15 cellular contexts compared by ENCODE assay signal in genomic region chr15:39381517-39381916, GRCh38.
DNase-seq lines count a peak whose midpoint lies in the region; ATAC-seq lines count a peak whose summit lies in the region.
"Had no signal": no experiment of that assay in that cellular context is flagged by ENCODE, and none has a peak within 500 bp of the region (broad histone marks: within the 10 kb centered on the region; RNA-seq: fewer than 3 reads in every experiment).

No MANE protein-coding gene starts in this region.

- H3K79me2 ChIP-seq in Karpas-422 (ENCODE audit: low read length), result no peaks in the 10 kb centered on the region

- DNase-seq in HCEC 1CT (peak; percentile 12), Karpas-422 (peak; percentile 45), kidney tubule cell (ENCODE audit: low spot score) (peak; percentile 73), middle frontal gyrus (ENCODE audit: extremely low spot score, low spot score) (no peak), NCI-H1417 (lab: John Stamatoyannopoulos, UW) (no peak), NCI-H2081 (lab: John Stamatoyannopoulos, UW) (no peak)
- DNase-seq: activated CD4-positive, alpha-beta memory T cell treated with anti-CD3 and anti-CD28 coated beads for 36 hours; activated naive CD4-positive, alpha-beta T cell treated with Interleukin-2 at 50 U/mL for 16 hours; GF-D8; kidney; stimulated activated CD4-positive, alpha-beta T cell treated with anti-CD3 and anti-CD28 coated beads, Interleukin-12 subunit alpha, Interleukin-12 subunit beta, amount 100 ng/mL, for 4 hours; uterus had no signal

- no peak overlapping the region for H3K27ac ChIP-seq in Karpas-422 (ENCODE audit: low read length)
- H3K27ac ChIP-seq: coronary artery, uterus had no signal

- H3K27me3 ChIP-seq in Karpas-422 (ENCODE audit: low read length), result no peaks in the 10 kb centered on the region
- H3K27me3 ChIP-seq: uterus had no signal

- H3K4me3 ChIP-seq in Karpas-422 (ENCODE audit: low read length), result no peak overlapping the region
- H3K4me3 ChIP-seq: coronary artery, uterus had no signal

- peak; percentile 86 for ATAC-seq in GM18517 (IDR thresholded peaks at IDR 0.05; ENCODE audit: unreplicated experiment)
- no peak for ATAC-seq in GM18858 (IDR thresholded peaks at IDR 0.05; ENCODE audit: unreplicated experiment)

- H3K4me2 ChIP-seq in Karpas-422 (ENCODE audit: low read depth, low read length, poor library complexity, severe bottlenecking), result no peak overlapping the region

- no peak overlapping the region for H2AFZ ChIP-seq in Karpas-422 (ENCODE audit: low read length)

- H4K20me1 ChIP-seq in Karpas-422 (ENCODE audit: insufficient read depth, low read depth, low read length), result no peaks in the 10 kb centered on the region

- no peaks in the 10 kb centered on the region for H3K9me2 ChIP-seq in Karpas-422 (replicated peaks; ENCODE audit: insufficient read depth, low read length)

- H3K36me3 ChIP-seq in Karpas-422 (ENCODE audit: insufficient read depth, low read length), result no peaks in the 10 kb centered on the region
- H3K36me3 ChIP-seq: uterus had no signal

- H3K4me1 ChIP-seq in Karpas-422 (ENCODE audit: low read length), result peaks cover 7% of the 10 kb centered on the region
- H3K4me1 ChIP-seq: uterus had no signal

- no peaks in the 10 kb centered on the region for H3K9me3 ChIP-seq in Karpas-422 (ENCODE audit: low read length)
- H3K9me3 ChIP-seq: uterus had no signal

- H3K9ac ChIP-seq in Karpas-422 (ENCODE audit: low read length), result no peak overlapping the region

Comparison
In these comparisons a context has a peak if more than half of its experiments do, and no peak if none do; other contexts are left out.
1. DNase-seq: peak in HCEC 1CT (single experiment), Karpas-422 (single experiment) and kidney tubule cell (single experiment); none in middle frontal gyrus (single experiment), NCI-H1417 (0 of 3) and NCI-H2081 (0 of 2).